In the genomic region with DNA sequence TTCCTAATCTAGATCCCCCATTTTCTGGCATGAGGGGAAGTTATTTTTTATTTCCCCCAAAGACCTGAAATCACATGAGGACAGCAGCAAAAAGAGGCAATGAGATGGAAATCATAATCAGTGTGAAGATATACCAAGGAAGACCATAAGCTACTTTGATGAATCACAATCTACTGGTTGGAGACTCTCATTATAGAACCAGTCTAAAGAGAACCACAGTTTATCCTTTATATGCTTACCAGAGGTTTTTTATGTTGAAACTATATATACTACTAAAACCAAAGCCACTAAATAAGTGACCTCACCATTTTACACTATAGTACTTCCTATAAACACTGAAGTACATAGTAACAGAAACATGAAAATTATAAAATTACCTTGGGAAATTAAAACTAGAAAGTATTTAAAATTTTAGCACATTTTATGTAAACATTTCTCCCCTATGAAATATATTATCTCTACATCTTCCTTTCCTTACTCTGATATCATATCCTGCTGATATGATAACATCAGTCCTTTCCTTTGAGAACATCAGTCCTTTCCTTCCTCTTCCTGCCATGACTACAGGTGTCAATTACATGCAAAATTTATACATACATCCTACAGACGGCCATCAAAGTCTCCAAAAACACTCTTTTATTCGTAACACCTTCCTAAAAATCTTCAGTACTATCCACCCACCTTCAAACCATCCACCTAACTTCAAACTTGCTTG, we compare ENCODE assay signal across 20 cellular contexts.
A peak's percentile ranks its signal among the peaks of the same experiment; 100 is the strongest.
DNase-seq lines count a peak whose midpoint lies in the region; ATAC-seq and TF ChIP-seq lines count a peak whose summit lies in the region.
"Had no signal": no experiment of that assay in that cellular context is flagged by ENCODE, and none has a peak within 500 bp of the region (broad histone marks: within the 10 kb centered on the region; RNA-seq: fewer than 3 reads in every experiment).

No MANE protein-coding gene starts in this region.

- H3K4me3 ChIP-seq in CD8-positive, alpha-beta T cell (ENCODE audit: low read depth, low read length), result no peak overlapping the region
- H3K4me3 ChIP-seq: adrenal gland, GM23338, transverse colon had no signal

- CTCF ChIA-PET in CD8-positive, alpha-beta T cell (lab: Charles Lee), result interaction anchor here (0.8 to 0.9 kb wide), 2 partner anchors 18 to 43 kb away, joined by 3 read pairs; no protein-coding TSS in a partner anchor
- CTCF ChIA-PET in WTC11 (lab: Charles Lee), result interaction anchor here (1.6 kb wide), 1 partner anchor 32 kb away, joined by 9 read pairs; no protein-coding TSS in a partner anchor

- no peaks in the 10 kb centered on the region for H3K9me3 ChIP-seq in CD8-positive, alpha-beta T cell (ENCODE audit: low read length)
- H3K9me3 ChIP-seq: adrenal gland, transverse colon had no signal

- intact Hi-C loops in CD8-positive, alpha-beta T cell (cut with DNase I, micrococcal nuclease), result loop anchor here in 1 of 2 experiments (10.0 kb wide), 1 partner anchor 335 kb away; the partner anchor contains the start of gene MYNN
- intact Hi-C loops in activated T-helper 1 cell treated with anti-CD3 and anti-CD28 coated beads, Interleukin-12 subunit alpha, Interleukin-12 subunit beta, Interleukin-2, Interleukin-4 antibody, amounts not matched to agents 30 ng/mL and 10 ng/mL and 1 ng/mL, durations not matched to agents 14 hours and 24 hours and 36 hours (cut with micrococcal nuclease), result loop anchor here (5.0 kb wide), 1 partner anchor 127 kb away; no protein-coding TSS in a partner anchor

- H3K36me3 Mint-ChIP-seq in T-helper 1 cell treated with Interleukin-12 subunit alpha and Interleukin-12 subunit beta and Interleukin-4 antibody, amounts not matched to agents 30 μg/mL and 1 μg/mL, for 36 hours (ENCODE audit: low read depth), result peaks cover 43% of the 10 kb centered on the region
- peaks cover 68% of the 10 kb centered on the region for H3K36me3 Mint-ChIP-seq in CD8-positive, alpha-beta T cell
- peaks cover 32% of the 10 kb centered on the region for H3K36me3 Mint-ChIP-seq in activated T-helper 1 cell treated with anti-CD3 and anti-CD28 coated beads, Interleukin-12 subunit alpha, Interleukin-12 subunit beta, Interleukin-2, Interleukin-4 antibody, amounts not matched to agents 30 ng/mL and 10 ng/mL and 1 ng/mL, durations not matched to agents 14 hours and 24 hours and 36 hours (ENCODE audit: low read depth)
- H3K36me3 Mint-ChIP-seq in memory B cell, result peaks cover 21% of the 10 kb centered on the region
- peaks cover 11% of the 10 kb centered on the region for H3K36me3 Mint-ChIP-seq in WTC11

- H3K27ac ChIP-seq in CD8-positive, alpha-beta T cell (ENCODE audit: low read depth, low read length), result no peak overlapping the region
- H3K27ac ChIP-seq: 22Rv1, adrenal gland, KMS-11, parathyroid adenoma, transverse colon had no signal

- no peaks in the 10 kb centered on the region for H3K27me3 ChIP-seq in CD8-positive, alpha-beta T cell (ENCODE audit: insufficient read depth, low read length)
- H3K27me3 ChIP-seq: adrenal gland, transverse colon had no signal

- H3K4me3 Mint-ChIP-seq in T-helper 1 cell treated with Interleukin-12 subunit alpha and Interleukin-12 subunit beta and Interleukin-4 antibody, amounts not matched to agents 30 μg/mL and 1 μg/mL, for 36 hours, result no peak overlapping the region
- no peak overlapping the region for H3K4me3 Mint-ChIP-seq in CD8-positive, alpha-beta T cell
- no peak overlapping the region for H3K4me3 Mint-ChIP-seq in activated T-helper 1 cell treated with anti-CD3 and anti-CD28 coated beads, Interleukin-12 subunit alpha, Interleukin-12 subunit beta, Interleukin-2, Interleukin-4 antibody, amounts not matched to agents 30 ng/mL and 10 ng/mL and 1 ng/mL, durations not matched to agents 14 hours and 24 hours and 36 hours
- no peak overlapping the region for H3K4me3 Mint-ChIP-seq in memory B cell
- no peak overlapping the region for H3K4me3 Mint-ChIP-seq in WTC11
- H3K4me3 Mint-ChIP-seq: GM23338 had no signal

- POLR2A ChIA-PET in CD8-positive, alpha-beta T cell (lab: Charles Lee), result no interaction called here
- POLR2A ChIA-PET in WTC11 (lab: Charles Lee), result no interaction called here

- peaks cover 10% of the 10 kb centered on the region for H3K4me1 ChIP-seq in CD8-positive, alpha-beta T cell (ENCODE audit: insufficient read depth, low read length)
- H3K4me1 ChIP-seq: adrenal gland, transverse colon had no signal

- H3K4me1 Mint-ChIP-seq in T-helper 1 cell treated with Interleukin-12 subunit alpha and Interleukin-12 subunit beta and Interleukin-4 antibody, amounts not matched to agents 30 μg/mL and 1 μg/mL, for 36 hours (ENCODE audit: low read depth), result peaks cover 16% of the 10 kb centered on the region
- H3K4me1 Mint-ChIP-seq in CD8-positive, alpha-beta T cell (ENCODE audit: low read depth), result peaks cover 26% of the 10 kb centered on the region
- peaks cover 13% of the 10 kb centered on the region for H3K4me1 Mint-ChIP-seq in activated T-helper 1 cell treated with anti-CD3 and anti-CD28 coated beads, Interleukin-12 subunit alpha, Interleukin-12 subunit beta, Interleukin-2, Interleukin-4 antibody, amounts not matched to agents 30 ng/mL and 10 ng/mL and 1 ng/mL, durations not matched to agents 14 hours and 24 hours and 36 hours (ENCODE audit: low read depth)
- H3K4me1 Mint-ChIP-seq in memory B cell (peaks cover 10% of the 10 kb centered on the region), WTC11 (peaks cover 28% of the 10 kb centered on the region)

- no peaks in the 10 kb centered on the region for H3K27me3 Mint-ChIP-seq in T-helper 1 cell treated with Interleukin-12 subunit alpha and Interleukin-12 subunit beta and Interleukin-4 antibody, amounts not matched to agents 30 μg/mL and 1 μg/mL, for 36 hours (ENCODE audit: low read depth)
- H3K27me3 Mint-ChIP-seq in CD8-positive, alpha-beta T cell (ENCODE audit: low read depth), result no peaks in the 10 kb centered on the region
- H3K27me3 Mint-ChIP-seq in activated T-helper 1 cell treated with anti-CD3 and anti-CD28 coated beads, Interleukin-12 subunit alpha, Interleukin-12 subunit beta, Interleukin-2, Interleukin-4 antibody, amounts not matched to agents 30 ng/mL and 10 ng/mL and 1 ng/mL, durations not matched to agents 14 hours and 24 hours and 36 hours (ENCODE audit: insufficient read depth), result no peaks in the 10 kb centered on the region
- no peaks in the 10 kb centered on the region for H3K27me3 Mint-ChIP-seq in memory B cell
- H3K27me3 Mint-ChIP-seq in WTC11 (ENCODE audit: low read depth), result no peaks in the 10 kb centered on the region

- TF ChIP-seq CTCF in CD8-positive, alpha-beta T cell (IDR thresholded peaks at IDR 0.05), result no peak
- TF ChIP-seq CTCF in WTC11 (IDR thresholded peaks at IDR 0.05), result no peak

- peaks cover 23% of the 10 kb centered on the region for H3K36me3 ChIP-seq in CD8-positive, alpha-beta T cell (ENCODE audit: insufficient read depth, low read length)

- H3K9me3 Mint-ChIP-seq in T-helper 1 cell treated with Interleukin-12 subunit alpha and Interleukin-12 subunit beta and Interleukin-4 antibody, amounts not matched to agents 30 μg/mL and 1 μg/mL, for 36 hours, result no peaks in the 10 kb centered on the region
- no peaks in the 10 kb centered on the region for H3K9me3 Mint-ChIP-seq in CD8-positive, alpha-beta T cell
- no peaks in the 10 kb centered on the region for H3K9me3 Mint-ChIP-seq in activated T-helper 1 cell treated with anti-CD3 and anti-CD28 coated beads, Interleukin-12 subunit alpha, Interleukin-12 subunit beta, Interleukin-2, Interleukin-4 antibody, amounts not matched to agents 30 ng/mL and 10 ng/mL and 1 ng/mL, durations not matched to agents 14 hours and 24 hours and 36 hours
- H3K9me3 Mint-ChIP-seq in memory B cell (peaks cover 2% of the 10 kb centered on the region), WTC11 (no peaks in the 10 kb centered on the region)
- H3K9me3 Mint-ChIP-seq: GM23338 had no signal

- peak overlapping the region; percentile 51 for H3K27ac Mint-ChIP-seq in T-helper 1 cell treated with Interleukin-12 subunit alpha and Interleukin-12 subunit beta and Interleukin-4 antibody, amounts not matched to agents 30 μg/mL and 1 μg/mL, for 36 hours
- peak overlapping the region; percentile 53 for H3K27ac Mint-ChIP-seq in CD8-positive, alpha-beta T cell
- peak overlapping the region; percentile 3 for H3K27ac Mint-ChIP-seq in activated T-helper 1 cell treated with anti-CD3 and anti-CD28 coated beads, Interleukin-12 subunit alpha, Interleukin-12 subunit beta, Interleukin-2, Interleukin-4 antibody, amounts not matched to agents 30 ng/mL and 10 ng/mL and 1 ng/mL, durations not matched to agents 14 hours and 24 hours and 36 hours
- H3K27ac Mint-ChIP-seq in memory B cell, result peak overlapping the region; percentile 33
- H3K27ac Mint-ChIP-seq in WTC11, result no peak overlapping the region; the same call in 1 of the 2 replicates
- H3K27ac Mint-ChIP-seq: GM23338 had no signal

- no peak for ATAC-seq in CD8-positive, alpha-beta T cell
- ATAC-seq in memory B cell (ENCODE audit: low read depth) (no peak), WTC11 (no peak)
- ATAC-seq: GM23338, right cardiac atrium had no signal

- DNase-seq in T-helper 1 cell (no peak), memory B cell (ENCODE audit: low spot score in 2 of 2) (no peak), RKO (ENCODE audit: low spot score) (no peak), NCI-H1092 (lab: John Stamatoyannopoulos, UW) (no peak), WTC11 (ENCODE audit: low spot score) (no peak)
- no peak for DNase-seq in CD8-positive, alpha-beta T cell
- DNase-seq in activated T-helper 1 cell treated with anti-CD3 and anti-CD28 coated beads, Interleukin-12 subunit alpha, Interleukin-12 subunit beta, Interleukin-2, Interleukin-4 antibody, amounts not matched to agents 30 ng/mL and 10 ng/mL and 1 ng/mL, durations not matched to agents 14 hours and 24 hours and 36 hours (ENCODE audit: low spot score), result no peak
- DNase-seq: activated CD4-positive, alpha-beta T cell treated with anti-CD3 and anti-CD28 coated beads for 48 hours; adrenal gland; NCI-H2171 treated with DMSO at 0.1 percent for 48 hours; NCI-H526; right cardiac atrium; stimulated activated CD4-positive, alpha-beta T cell treated with anti-CD3 and anti-CD28 coated beads, Interleukin-12 subunit alpha, Interleukin-12 subunit beta, amount 100 ng/mL, for 4 hours; stimulated activated CD4-positive, alpha-beta T cell treated with anti-CD3 and anti-CD28 coated beads, Interleukin-4, amount 100 ng/mL, for 4 hours; transverse colon had no signal

TF ChIP-seq in WTC11, 78 proteins besides CTCF, POLR2A, EP300 and RAD21 (continues in another document):
- TF ChIP-seq ZNF121 (CRISPR knock-in tag; IDR thresholded peaks at IDR 0.05), result no peak
- TF ChIP-seq, protein P1, sequence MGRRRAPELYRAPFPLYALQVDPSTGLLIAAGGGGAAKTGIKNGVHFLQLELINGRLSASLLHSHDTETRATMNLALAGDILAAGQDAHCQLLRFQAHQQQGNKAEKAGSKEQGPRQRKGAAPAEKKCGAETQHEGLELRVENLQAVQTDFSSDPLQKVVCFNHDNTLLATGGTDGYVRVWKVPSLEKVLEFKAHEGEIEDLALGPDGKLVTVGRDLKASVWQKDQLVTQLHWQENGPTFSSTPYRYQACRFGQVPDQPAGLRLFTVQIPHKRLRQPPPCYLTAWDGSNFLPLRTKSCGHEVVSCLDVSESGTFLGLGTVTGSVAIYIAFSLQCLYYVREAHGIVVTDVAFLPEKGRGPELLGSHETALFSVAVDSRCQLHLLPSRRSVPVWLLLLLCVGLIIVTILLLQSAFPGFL (CRISPR knock-in tag; IDR thresholded peaks at IDR 0.05; ENCODE audit: borderline replicate concordance), result no peak
- TF ChIP-seq EMX1 (CRISPR knock-in tag; IDR thresholded peaks at IDR 0.05), result no peak
